ENCODE assay signal across 23 cellular contexts in the genomic region with DNA sequence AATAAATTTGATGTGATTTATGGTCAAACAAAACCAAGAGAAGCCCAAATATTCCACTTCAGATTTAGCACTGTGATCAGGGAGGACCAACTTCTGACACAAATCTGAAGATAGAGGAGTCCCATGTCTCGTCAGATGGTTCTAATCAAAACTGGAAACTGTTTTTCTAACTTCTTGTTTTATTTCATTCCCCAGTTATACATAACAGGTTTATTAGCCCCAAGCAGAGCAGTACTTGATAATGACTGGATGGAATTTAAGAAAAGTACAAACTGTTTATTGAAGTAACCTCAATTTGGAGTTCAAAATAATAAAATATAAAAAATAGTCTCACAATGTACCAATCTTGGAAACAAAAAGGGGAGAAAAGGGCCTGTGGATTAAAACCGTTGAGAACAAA.
"Had no signal": no experiment of that assay in that cellular context is flagged by ENCODE, and none has a peak within 500 bp of the region (broad histone marks: within the 10 kb centered on the region; RNA-seq: fewer than 3 reads in every experiment).

No MANE protein-coding gene starts in this region.

- H3K36me3 Mint-ChIP-seq: memory B cell, natural killer cell had no signal

- H3K36me3 ChIP-seq: neural progenitor cell, right lobe of liver, thyroid gland had no signal

- H3K27ac Mint-ChIP-seq: effector memory CD8-positive, alpha-beta T cell; immature natural killer cell; memory B cell; natural killer cell; progenitor cell of endocrine pancreas; stimulated activated naive CD8-positive, alpha-beta T cell treated with anti-CD3 and anti-CD28 coated beads, Interleukin-15, amount 100 ng/mL, for 72 hours had no signal

- H3K27me3 ChIP-seq: neural progenitor cell, right lobe of liver, thyroid gland had no signal

- H3K27me3 Mint-ChIP-seq: effector memory CD8-positive, alpha-beta T cell; memory B cell; progenitor cell of endocrine pancreas; stimulated activated naive CD8-positive, alpha-beta T cell treated with anti-CD3 and anti-CD28 coated beads, Interleukin-15, amount 100 ng/mL, for 72 hours had no signal

- H3K27ac ChIP-seq: epithelial cell of prostate, neural progenitor cell, parathyroid adenoma, right lobe of liver, thyroid gland had no signal

- ATAC-seq: effector memory CD8-positive, alpha-beta T cell; esophagus mucosa; left lobe of liver; natural killer cell; right lobe of liver; stimulated activated naive CD8-positive, alpha-beta T cell treated with anti-CD3 and anti-CD28 coated beads, Interleukin-15, amount 100 ng/mL, for 72 hours had no signal

- H3K9ac ChIP-seq: neural progenitor cell, parathyroid adenoma had no signal

- H3K4me3 Mint-ChIP-seq: effector memory CD8-positive, alpha-beta T cell; immature natural killer cell; memory B cell; natural killer cell; neural progenitor cell; stimulated activated naive CD8-positive, alpha-beta T cell treated with anti-CD3 and anti-CD28 coated beads, Interleukin-15, amount 100 ng/mL, for 72 hours had no signal

- H3K4me1 Mint-ChIP-seq: memory B cell; stimulated activated naive CD8-positive, alpha-beta T cell treated with anti-CD3 and anti-CD28 coated beads, Interleukin-15, amount 100 ng/mL, for 72 hours had no signal

- H3K9me3 ChIP-seq: right lobe of liver, thyroid gland had no signal

- H3K9me3 Mint-ChIP-seq: immature natural killer cell; memory B cell; natural killer cell; neural progenitor cell; stimulated activated naive CD8-positive, alpha-beta T cell treated with anti-CD3 and anti-CD28 coated beads, Interleukin-15, amount 100 ng/mL, for 72 hours had no signal

- DNase-seq: cerebellar nuclear complex; cortex of kidney; effector memory CD8-positive, alpha-beta T cell; hypothalamus; immature natural killer cell; natural killer cell; right lobe of liver; stimulated activated CD4-positive, alpha-beta T cell treated with anti-CD3 and anti-CD28 coated beads, Interleukin-12 subunit alpha, Interleukin-12 subunit beta, amount 100 ng/mL, for 4 hours; stimulated activated CD4-positive, alpha-beta T cell treated with anti-CD3 and anti-CD28 coated beads, Interleukin-1b, Interleukin-23, amount 100 ng/mL, for 48 hours; stimulated activated CD4-positive, alpha-beta T cell treated with anti-CD3 and anti-CD28 coated beads, Interleukin-4, amount 100 ng/mL, for 1 hour; stimulated activated CD8-positive, alpha-beta memory T cell treated with anti-CD3 and anti-CD28 coated beads, Interleukin-4, amount 100 ng/mL, for 48 hours; stimulated activated naive CD4-positive, alpha-beta T cell; stimulated activated naive CD8-positive, alpha-beta T cell treated with anti-CD3 and anti-CD28 coated beads, Interleukin-15, amount 100 ng/mL, for 72 hours; thyroid gland had no signal

- H3K4me1 ChIP-seq: parathyroid adenoma, right lobe of liver had no signal

- H3K4me3 ChIP-seq: lung, neural progenitor cell, right lobe of liver, smooth muscle cell, thyroid gland had no signal
